Comparison of ENCODE assay signal across 11 cellular contexts in the genomic region with DNA sequence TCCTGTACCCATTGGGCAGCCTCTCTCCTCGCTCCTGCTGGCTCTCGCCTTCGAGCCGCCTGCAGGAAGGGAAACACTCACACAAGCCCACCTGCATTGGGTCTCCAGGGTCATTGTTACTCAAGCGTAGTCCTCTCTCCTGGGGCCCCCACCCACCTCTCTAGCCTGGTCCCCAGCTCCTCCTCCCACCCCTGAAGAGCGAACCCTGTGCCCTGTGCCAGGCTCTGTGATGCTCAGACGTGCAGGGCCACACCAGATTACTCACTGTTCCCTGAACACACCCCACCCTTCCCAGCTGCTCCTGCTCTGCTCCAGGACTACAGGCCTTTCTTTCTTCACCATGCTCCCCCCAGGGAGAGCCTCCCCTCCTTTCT.
DNase-seq lines count a peak whose midpoint lies in the region; ATAC-seq and TF ChIP-seq lines count a peak whose summit lies in the region.
"Had no signal": no experiment of that assay in that cellular context is flagged by ENCODE, and none has a peak within 500 bp of the region (broad histone marks: within the 10 kb centered on the region; RNA-seq: fewer than 3 reads in every experiment).

No MANE protein-coding gene starts in this region.

- H3K36me3 Mint-ChIP-seq in activated CD8-positive, alpha-beta memory T cell treated with anti-CD3 and anti-CD28 coated beads, Interleukin-2, amount 10 ng/mL, durations not matched to agents 7 days and 5 days = peaks cover 6% of the 10 kb centered on the region
- no peaks in the 10 kb centered on the region for H3K36me3 Mint-ChIP-seq in dendritic cell treated with granulocyte-macrophage colony-stimulating factor and Interleukin-4, amounts not matched to agents 40 ng/mL and 50 ng/mL, for 4 days (ENCODE audit: low read depth)
- H3K36me3 Mint-ChIP-seq in CD14-positive monocyte = peaks cover 2 to 11% of the 10 kb centered on the region in 2 donors

- H3K9me3 Mint-ChIP-seq in activated CD8-positive, alpha-beta memory T cell treated with anti-CD3 and anti-CD28 coated beads, Interleukin-2, amount 10 ng/mL, durations not matched to agents 7 days and 5 days (ENCODE audit: low read depth) = peaks cover 2% of the 10 kb centered on the region
- no peaks in the 10 kb centered on the region for H3K9me3 Mint-ChIP-seq in dendritic cell treated with granulocyte-macrophage colony-stimulating factor and Interleukin-4, amounts not matched to agents 40 ng/mL and 50 ng/mL, for 4 days
- peaks cover 0 to 2% (median 0%) of the 10 kb centered on the region in 7 donors for H3K9me3 Mint-ChIP-seq in CD14-positive monocyte

- no peaks in the 10 kb centered on the region for H3K9me3 ChIP-seq in muscle layer of duodenum (ENCODE audit: control insufficient read depth in 1 of 2, low read length in 2 of 2)
- no peaks in the 10 kb centered on the region for H3K9me3 ChIP-seq in vagina
- H3K9me3 ChIP-seq: thyroid gland had no signal

- peak; percentile 56 for DNase-seq in activated CD8-positive, alpha-beta memory T cell treated with anti-CD3 and anti-CD28 coated beads, Interleukin-2, amount 50 U/mL, for 48 hours
- DNase-seq in activated CD8-positive, alpha-beta memory T cell treated with anti-CD3 and anti-CD28 coated beads, Interleukin-2, amount 10 ng/mL, durations not matched to agents 7 days and 5 days = no peak
- DNase-seq in vagina (ENCODE audit: extremely low spot score in 2 of 2) = no peak
- no peak for DNase-seq in stimulated activated CD4-positive, alpha-beta T cell treated with anti-CD3 and anti-CD28 coated beads, Interleukin-2, amount 100 ng/mL, for 48 hours
- DNase-seq in CD14-positive monocyte (ENCODE audit: low spot score) = no peak
- DNase-seq in GM10248 (ENCODE audit: extremely low spot score) = no peak
- DNase-seq: midbrain, NCI-H1694, thyroid gland had no signal

- peaks cover 43% of the 10 kb centered on the region for H3K4me1 Mint-ChIP-seq in activated CD8-positive, alpha-beta memory T cell treated with anti-CD3 and anti-CD28 coated beads, Interleukin-2, amount 10 ng/mL, durations not matched to agents 7 days and 5 days
- peaks cover 28% of the 10 kb centered on the region for H3K4me1 Mint-ChIP-seq in dendritic cell treated with granulocyte-macrophage colony-stimulating factor and Interleukin-4, amounts not matched to agents 40 ng/mL and 50 ng/mL, for 4 days (ENCODE audit: low read depth)
- peaks cover 28% of the 10 kb centered on the region for H3K4me1 Mint-ChIP-seq in CD14-positive monocyte

- POLR2A ChIA-PET in GM10248 (lab: Yijun Ruan, JAX) = no interaction called here

- H3K4me3 Mint-ChIP-seq in activated CD8-positive, alpha-beta memory T cell treated with anti-CD3 and anti-CD28 coated beads, Interleukin-2, amount 10 ng/mL, durations not matched to agents 7 days and 5 days = no peak overlapping the region
- no peak overlapping the region for H3K4me3 Mint-ChIP-seq in dendritic cell treated with granulocyte-macrophage colony-stimulating factor and Interleukin-4, amounts not matched to agents 40 ng/mL and 50 ng/mL, for 4 days
- no peak overlapping the region for H3K4me3 Mint-ChIP-seq in CD14-positive monocyte

- H3K27ac Mint-ChIP-seq in activated CD8-positive, alpha-beta memory T cell treated with anti-CD3 and anti-CD28 coated beads, Interleukin-2, amount 10 ng/mL, durations not matched to agents 7 days and 5 days = no peak overlapping the region
- H3K27ac Mint-ChIP-seq in dendritic cell treated with granulocyte-macrophage colony-stimulating factor and Interleukin-4, amounts not matched to agents 40 ng/mL and 50 ng/mL, for 4 days = peak overlapping the region; percentile 22
- H3K27ac Mint-ChIP-seq in CD14-positive monocyte = peak overlapping the region in 1 of 7 donors; percentile 57

- H3K27ac ChIP-seq in muscle layer of duodenum (ENCODE audit: low read length) (peak overlapping the region; percentile 8), vagina (peak overlapping the region; percentile 73)

- no peak for TF ChIP-seq POLR2A in vagina (IDR thresholded peaks at IDR 0.05)

- H3K27me3 ChIP-seq in muscle layer of duodenum (ENCODE audit: low read depth, low read length) (no peaks in the 10 kb centered on the region), vagina (no peaks in the 10 kb centered on the region)
- H3K27me3 ChIP-seq: thyroid gland had no signal

- peaks cover 0 to 35% of the 10 kb centered on the region in 2 donors for H3K4me1 ChIP-seq in muscle layer of duodenum (ENCODE audit: control insufficient read depth in 1 of 2, insufficient read depth in 2 of 2, low read length in 2 of 2)
- peaks cover 56% of the 10 kb centered on the region for H3K4me1 ChIP-seq in vagina

- TF ChIP-seq CTCF in vagina (IDR thresholded peaks at IDR 0.05) (no peak), CD14-positive monocyte (IDR thresholded peaks at IDR 0.05) (no peak), GM10248 (IDR thresholded peaks at IDR 0.05; ENCODE audit: control extremely low read depth, extremely low read depth, low read depth, missing control alignments) (no peak)

- CTCF ChIA-PET in activated CD8-positive, alpha-beta memory T cell treated with anti-CD3 and anti-CD28 coated beads, Interleukin-2, amount 10 ng/mL, durations not matched to agents 7 days and 5 days (lab: Charles Lee) = interaction anchor here (1.0 to 4.6 kb wide), 28 partner anchors 10 to 1009 kb away, joined by 3 to 99 read pairs (median 8); partner anchors contain the start of genes RAD52 and WNK1
- CTCF ChIA-PET in GM10248 (lab: Yijun Ruan, JAX) = interaction anchor here (0.7 to 4.7 kb wide), 37 partner anchors 9 to 1009 kb away, joined by 3 to 49 read pairs (median 5); partner anchors contain the start of genes RAD52 and WNK1

- H3K4me3 ChIP-seq in muscle layer of duodenum (ENCODE audit: low read depth in 1 of 2, low read length in 2 of 2) = no peak overlapping the region
- H3K4me3 ChIP-seq in vagina = no peak overlapping the region
- H3K4me3 ChIP-seq: thyroid gland had no signal

- intact Hi-C loops in dendritic cell treated with granulocyte-macrophage colony-stimulating factor and Interleukin-4, amounts not matched to agents 40 ng/mL and 50 ng/mL, for 4 days (cut with micrococcal nuclease) = loop anchor here (5.0 kb wide), 2 partner anchors 37 to 67 kb away; no protein-coding TSS in a partner anchor
- intact Hi-C loops in vagina (cut with DNase I) (no loop called here), CD14-positive monocyte (cut with micrococcal nuclease) (loop anchor here (5.0 to 10.0 kb wide), 4 partner anchors 47 to 520 kb away; partner anchors contain the start of gene WNK1 (in 2 of the 2))

- H3K27me3 Mint-ChIP-seq in activated CD8-positive, alpha-beta memory T cell treated with anti-CD3 and anti-CD28 coated beads, Interleukin-2, amount 10 ng/mL, durations not matched to agents 7 days and 5 days = no peaks in the 10 kb centered on the region
- peaks cover 3% of the 10 kb centered on the region for H3K27me3 Mint-ChIP-seq in dendritic cell treated with granulocyte-macrophage colony-stimulating factor and Interleukin-4, amounts not matched to agents 40 ng/mL and 50 ng/mL, for 4 days
- peaks cover 0 to 7% (median 0%) of the 10 kb centered on the region in 3 donors for H3K27me3 Mint-ChIP-seq in CD14-positive monocyte (ENCODE audit: low read depth in 3 of 3)

- no peak for ATAC-seq in activated CD8-positive, alpha-beta memory T cell treated with anti-CD3 and anti-CD28 coated beads, Interleukin-2, amount 10 ng/mL, durations not matched to agents 7 days and 5 days

- H3K36me3 ChIP-seq in muscle layer of duodenum (ENCODE audit: control insufficient read depth in 1 of 2, insufficient read depth in 2 of 2, low read length in 2 of 2) = peaks cover 0 to 7% of the 10 kb centered on the region in 2 donors
- H3K36me3 ChIP-seq in vagina = no peaks in the 10 kb centered on the region
- H3K36me3 ChIP-seq: thyroid gland had no signal
